1 cellular context compared by ENCODE assay signal in the genomic region with DNA sequence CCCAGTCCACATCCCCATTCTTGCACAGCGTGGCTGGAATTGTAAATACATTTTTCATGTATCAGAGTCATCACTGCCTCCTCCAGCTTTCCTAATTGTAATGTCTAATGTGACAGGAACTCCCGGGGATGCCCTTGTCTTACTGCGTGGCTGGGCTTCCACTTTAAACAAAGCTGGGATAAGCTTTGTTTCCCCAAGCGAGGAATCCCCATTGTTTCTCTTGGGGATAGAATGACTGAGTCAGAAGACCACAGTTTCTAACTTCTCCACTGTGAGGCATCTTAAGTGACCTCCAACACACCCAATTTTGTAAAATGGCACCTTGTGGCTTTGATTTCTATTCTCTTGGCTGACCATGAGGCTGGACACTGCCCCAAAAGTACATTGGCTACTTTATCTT.
TF ChIP-seq lines count a peak whose summit lies in the region.

No MANE protein-coding gene starts in this region.

TF ChIP-seq in K562, 482 proteins besides CTCF, POLR2A, EP300 and RAD21:
- no peak for TF ChIP-seq HMGN3 (IDR thresholded peaks at IDR 0.05; ENCODE audit: borderline replicate concordance, extremely low read depth, insufficient read length, low read depth, low read length)
